ENCODE assay signal across 1 cellular context in genomic region chr3:122636697-122637096, GRCh38.
TF ChIP-seq lines count a peak whose summit lies in the region.

No MANE protein-coding gene starts in this region.

TF ChIP-seq in HCT116, 20 proteins besides CTCF, POLR2A, EP300 and RAD21 (continued from another document):
- no peak for TF ChIP-seq TCF7L2 (IDR thresholded peaks at IDR 0.05; ENCODE audit: borderline replicate concordance, extremely low read depth, insufficient read depth, insufficient read length)
